1 cellular context compared by ENCODE assay signal in the genomic region with DNA sequence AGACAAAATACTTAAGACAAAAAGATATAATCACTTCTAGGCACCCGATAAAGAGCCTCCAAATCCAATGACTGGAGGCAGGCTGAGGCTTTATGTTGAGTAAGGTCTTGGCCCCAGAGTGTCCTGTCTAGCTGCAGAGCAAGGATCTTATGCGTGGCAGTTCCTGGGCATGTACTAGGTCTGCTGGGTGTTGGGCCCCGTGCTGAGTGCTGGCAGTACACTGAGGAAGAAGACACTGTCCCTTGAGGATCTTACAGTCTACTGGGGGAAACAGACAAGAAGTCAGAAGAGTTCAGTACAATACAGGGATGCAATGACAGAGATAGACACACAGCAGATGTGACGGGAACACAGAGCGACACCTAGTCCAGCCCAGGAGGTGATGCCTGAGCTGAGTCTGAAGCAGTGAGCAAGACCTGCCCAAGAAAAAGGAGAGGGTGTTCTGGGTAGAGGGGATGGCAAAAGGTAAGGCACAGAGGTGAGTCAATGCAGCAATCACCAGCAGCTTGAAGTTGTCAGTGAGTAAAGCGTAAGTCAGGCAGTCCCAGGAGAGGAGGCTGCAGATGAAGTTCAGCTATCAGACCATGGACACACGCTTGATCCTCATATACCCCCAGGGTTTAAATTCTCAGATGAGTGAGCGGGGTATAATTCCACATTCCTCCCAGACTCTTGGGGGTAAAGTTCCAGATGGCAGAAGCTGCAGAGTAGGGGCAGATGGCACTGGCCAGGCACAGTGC.
A peak's percentile ranks its signal among the peaks of the same experiment; 100 is the strongest.
TF ChIP-seq lines count a peak whose summit lies in the region.

No MANE protein-coding gene starts in this region.

TF ChIP-seq in HEK293, 187 proteins besides CTCF, POLR2A, EP300 and RAD21 (continued from another document):
- no peak for TF ChIP-seq ZNF26 (tag by site-specific recombination; IDR thresholded peaks at IDR 0.05)
- TF ChIP-seq ZNF600 (tag by site-specific recombination; IDR thresholded peaks at IDR 0.05) = peak; percentile 35; the same call in 1 of the 2 replicates
- 0 out of 2 replicates have a peak, but pooled peaks have one; percentile 13 for TF ChIP-seq PRDM10 (tag by site-specific recombination; IDR thresholded peaks at IDR 0.05)
- no peak for TF ChIP-seq PRDM6 (tag by site-specific recombination; IDR thresholded peaks at IDR 0.05)
- TF ChIP-seq ZNF146 (tag by site-specific recombination; IDR thresholded peaks at IDR 0.05) = no peak
- TF ChIP-seq ZNF747 (tag by site-specific recombination; IDR thresholded peaks at IDR 0.05) = no peak
- TF ChIP-seq ZNF335 (tag by site-specific recombination; conservative IDR thresholded peaks at IDR 0.05) = peak; percentile 1; the same call in 1 of the 2 replicates
- no peak for TF ChIP-seq ZNF692 (tag by site-specific recombination; IDR thresholded peaks at IDR 0.05)
- TF ChIP-seq, protein P1, sequence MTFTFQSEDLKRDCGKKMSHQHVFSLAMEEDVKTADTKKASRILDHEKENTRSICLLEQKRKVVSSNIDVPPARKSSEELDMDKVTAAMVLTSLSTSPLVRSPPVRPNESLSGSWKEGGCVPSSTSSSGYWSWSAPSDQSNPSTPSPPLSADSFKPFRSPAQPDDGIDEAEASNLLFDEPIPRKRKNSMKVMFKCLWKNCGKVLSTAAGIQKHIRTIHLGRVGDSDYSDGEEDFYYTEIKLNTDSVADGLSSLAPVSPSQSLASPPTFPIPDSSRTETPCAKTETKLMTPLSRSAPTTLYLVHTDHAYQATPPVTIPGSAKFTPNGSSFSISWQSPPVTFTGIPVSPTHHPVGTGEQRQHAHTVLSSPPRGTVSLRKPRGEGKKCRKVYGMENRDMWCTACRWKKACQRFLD (tag by site-specific recombination; IDR thresholded peaks at IDR 0.05) = no peak
- TF ChIP-seq REST (tag by site-specific recombination; IDR thresholded peaks at IDR 0.05) = no peak
- TF ChIP-seq ZNF239 (tag by site-specific recombination; IDR thresholded peaks at IDR 0.05) = no peak
- TF ChIP-seq GLIS1 (tag by site-specific recombination; IDR thresholded peaks at IDR 0.05) = peak; percentile 69
- no peak for TF ChIP-seq ZFP41 (tag by site-specific recombination; IDR thresholded peaks at IDR 0.05; ENCODE audit: borderline replicate concordance)
